ENCODE assay signal across 18 cellular contexts in genomic region chr7:127828843-127829502, GRCh38.
DNase-seq lines count a peak whose midpoint lies in the region; ATAC-seq and TF ChIP-seq lines count a peak whose summit lies in the region.
"Had no signal": no experiment of that assay in that cellular context is flagged by ENCODE, and none has a peak within 500 bp of the region (broad histone marks: within the 10 kb centered on the region; RNA-seq: fewer than 3 reads in every experiment).

No MANE protein-coding gene starts in this region.

- H3K36me3 Mint-ChIP-seq in chondrocyte (ENCODE audit: low read depth): no peaks in the 10 kb centered on the region

- ATAC-seq in GM21367 (IDR thresholded peaks at IDR 0.05; ENCODE audit: unreplicated experiment): peak; percentile 65
- ATAC-seq in HG03354 (IDR thresholded peaks at IDR 0.05; ENCODE audit: poor library complexity, severe bottlenecking, unreplicated experiment): peak; percentile 57
- no peak for ATAC-seq in Right ventricle myocardium inferior

- no peaks in the 10 kb centered on the region for H3K27me3 Mint-ChIP-seq in chondrocyte (ENCODE audit: low read depth)
- H3K27me3 Mint-ChIP-seq: activated naive CD4-positive, alpha-beta T cell treated with anti-CD3 and anti-CD28 coated beads, Interleukin-2, amount 10 ng/mL, durations not matched to agents 7 days and 5 days; dendritic cell treated with granulocyte-macrophage colony-stimulating factor and Interleukin-4, amounts not matched to agents 40 ng/mL and 50 ng/mL, for 4 days; type B pancreatic cell had no signal

- intact Hi-C loops in Right ventricle myocardium inferior (cut with DNase I): no loop called here

- peaks cover 40% of the 10 kb centered on the region for H3K4me1 Mint-ChIP-seq in chondrocyte (ENCODE audit: low read depth)

- no peak overlapping the region for H3K4me3 Mint-ChIP-seq in chondrocyte (ENCODE audit: unreplicated experiment)
- H3K4me3 Mint-ChIP-seq: activated naive CD4-positive, alpha-beta T cell treated with anti-CD3 and anti-CD28 coated beads, Interleukin-2, amount 10 ng/mL, durations not matched to agents 7 days and 5 days; dendritic cell treated with granulocyte-macrophage colony-stimulating factor and Interleukin-4, amounts not matched to agents 40 ng/mL and 50 ng/mL, for 4 days; H9; type B pancreatic cell had no signal

- TF ChIP-seq CTCF in chondrocyte (IDR thresholded peaks at IDR 0.05): no peak
- TF ChIP-seq CTCF in GM10266 (IDR thresholded peaks at IDR 0.05; ENCODE audit: control insufficient read depth, insufficient read depth, low read depth, missing control alignments): no peak

- peak; percentile 36 for DNase-seq in DMS 273 (lab: John Stamatoyannopoulos, UW; ENCODE audit: unreplicated experiment)
- DNase-seq in DMS 273 treated with DMSO at 0.1 percent for 48 hours (lab: John Stamatoyannopoulos, UW): no peak
- DNase-seq in chondrocyte (ENCODE audit: low spot score): no peak
- no peak for DNase-seq in GM10266 (ENCODE audit: extremely low spot score)
- DNase-seq in NCI-H2029 (lab: John Stamatoyannopoulos, UW): no peak
- no peak for DNase-seq in Right ventricle myocardium inferior (ENCODE audit: missing footprints)
- DNase-seq: activated CD4-positive, alpha-beta T cell treated with anti-CD3 and anti-CD28 coated beads for 4 hours; activated naive CD4-positive, alpha-beta T cell treated with anti-CD3 and anti-CD28 coated beads, Interleukin-2, amount 10 ng/mL, durations not matched to agents 7 days and 5 days; DND-41; erythroblast; H9; NCI-H187 treated with DMSO at 0.1 percent for 48 hours; SHP77; stimulated activated naive CD4-positive, alpha-beta T cell treated with Interleukin-2 at 50 U/mL for 16 hours had no signal

- peak overlapping the region; percentile 29 for H3K27ac Mint-ChIP-seq in chondrocyte (ENCODE audit: unreplicated experiment)
- H3K27ac Mint-ChIP-seq: activated naive CD4-positive, alpha-beta T cell treated with anti-CD3 and anti-CD28 coated beads, Interleukin-2, amount 10 ng/mL, durations not matched to agents 7 days and 5 days; dendritic cell treated with granulocyte-macrophage colony-stimulating factor and Interleukin-4, amounts not matched to agents 40 ng/mL and 50 ng/mL, for 4 days; H9; type B pancreatic cell had no signal

- no peaks in the 10 kb centered on the region for H3K9me3 Mint-ChIP-seq in chondrocyte (ENCODE audit: low read depth)
- H3K9me3 Mint-ChIP-seq: activated naive CD4-positive, alpha-beta T cell treated with anti-CD3 and anti-CD28 coated beads, Interleukin-2, amount 10 ng/mL, durations not matched to agents 7 days and 5 days; dendritic cell treated with granulocyte-macrophage colony-stimulating factor and Interleukin-4, amounts not matched to agents 40 ng/mL and 50 ng/mL, for 4 days; H9; type B pancreatic cell had no signal
